In the genomic region with DNA sequence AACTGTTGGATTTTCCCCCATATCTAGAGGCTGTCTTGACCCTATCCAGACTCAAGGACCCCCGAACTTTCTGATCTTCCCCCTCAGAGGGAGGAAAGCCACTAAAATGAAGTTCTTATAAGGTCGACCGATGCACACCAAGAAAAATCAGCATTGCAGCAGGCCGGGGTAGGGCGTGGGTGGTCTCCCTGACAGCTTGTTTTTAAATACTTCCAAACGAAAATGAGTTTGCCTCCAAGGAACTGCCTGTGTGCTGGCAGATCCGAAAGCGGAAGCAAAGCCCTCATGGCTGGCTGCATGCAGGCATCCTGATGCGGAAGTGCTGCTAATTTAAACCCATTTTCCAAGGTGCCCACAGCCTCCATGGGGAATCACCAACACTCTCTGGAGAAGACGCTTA, we compare ENCODE assay signal across 21 cellular contexts.
DNase-seq lines count a peak whose midpoint lies in the region; ATAC-seq and TF ChIP-seq lines count a peak whose summit lies in the region.
"Had no signal": no experiment of that assay in that cellular context is flagged by ENCODE, and none has a peak within 500 bp of the region (broad histone marks: within the 10 kb centered on the region; RNA-seq: fewer than 3 reads in every experiment).

No MANE protein-coding gene starts in this region.

- ATAC-seq in GM19455 (IDR thresholded peaks at IDR 0.05; ENCODE audit: unreplicated experiment): no peak
- ATAC-seq: A549 had no signal

- peaks cover 15% of the 10 kb centered on the region; the same call in 1 of the 2 replicates for H3K9me3 Mint-ChIP-seq in HFFc6

- H3K4me3 ChIP-seq in right atrium auricular region: no peak overlapping the region
- H3K4me3 ChIP-seq: A549 had no signal

- H3K4me1 ChIP-seq in right atrium auricular region: no peaks in the 10 kb centered on the region
- H3K4me1 ChIP-seq: A549 had no signal

- peak; percentile 28 for DNase-seq in Ammon's horn (ENCODE audit: low spot score)
- no peak for DNase-seq in HFFc6
- DNase-seq in RPMI7951 (ENCODE audit: low read depth): peak; percentile 22
- peak in 32 of 42 donors; percentile 6 to 68 (median 36) for DNase-seq in head of caudate nucleus
- no peak for DNase-seq in NCI-H128 (lab: John Stamatoyannopoulos, UW; ENCODE audit: unreplicated experiment)
- no peak for DNase-seq in NCI-H524 treated with DMSO at 0.1 percent for 48 hours (lab: John Stamatoyannopoulos, UW)
- DNase-seq in right atrium auricular region (ENCODE audit: low spot score): no peak
- DNase-seq: 8988T; ACHN; AML-193; C1 segment of cervical spinal cord; Calu3; CD4-positive, alpha-beta memory T cell; COR-L47; DMS53; DMS79 treated with DMSO at 0.1 percent for 48 hours; GF-D8; H7; HCEC 1CT had no signal

- TF ChIP-seq CTCF in HFFc6 (IDR thresholded peaks at IDR 0.05) (no peak), right atrium auricular region (IDR thresholded peaks at IDR 0.05) (no peak)

- peaks cover 8% of the 10 kb centered on the region for H3K27me3 Mint-ChIP-seq in HFFc6 (ENCODE audit: insufficient read depth)

- H3K4me1 Mint-ChIP-seq in HFFc6 (ENCODE audit: low read depth): peaks cover 15% of the 10 kb centered on the region; the same call in 1 of the 2 replicates

- intact Hi-C loops in head of caudate nucleus (cut with DNase I): no loop called here

- H3K27ac Mint-ChIP-seq in HFFc6: peak overlapping the region; percentile 12; the same call in 1 of the 2 replicates
- H3K27ac Mint-ChIP-seq: CD4-positive, alpha-beta memory T cell had no signal

- no peaks in the 10 kb centered on the region for H3K27me3 ChIP-seq in right atrium auricular region

- no peaks in the 10 kb centered on the region for H3K9me3 ChIP-seq in right atrium auricular region
- H3K9me3 ChIP-seq: A549 had no signal

- no peak overlapping the region for H3K27ac ChIP-seq in right atrium auricular region
- H3K27ac ChIP-seq: A549 had no signal

- H3K36me3 Mint-ChIP-seq in HFFc6 (ENCODE audit: low read depth): no peaks in the 10 kb centered on the region; the same call in 1 of the 2 replicates
- H3K36me3 Mint-ChIP-seq: CD4-positive, alpha-beta memory T cell had no signal

- H3K36me3 ChIP-seq in right atrium auricular region: no peaks in the 10 kb centered on the region

- H3K4me3 Mint-ChIP-seq in HFFc6: peak overlapping the region; percentile 34; the same call in 1 of the 2 replicates
- H3K4me3 Mint-ChIP-seq: CD4-positive, alpha-beta memory T cell had no signal

Comparison
In these comparisons a context has a peak if more than half of its experiments do, and no peak if none do; other contexts are left out.
1. DNase-seq: peak in Ammon's horn (single experiment), RPMI7951 (single experiment) and head of caudate nucleus (32 of 42); none in HFFc6 (single experiment), NCI-H128 (single experiment), NCI-H524 treated with DMSO at 0.1 percent for 48 hours (single experiment) and right atrium auricular region (single experiment).